Comparison of ENCODE assay signal across 9 cellular contexts in genomic region chr2:134258684-134259408, GRCh38. TPM values are rescaled to one million over a fixed set of nuclear protein-coding genes. Genes with fewer than 3 reads are reported as not detected.
DNase-seq lines count a peak whose midpoint lies in the region; ATAC-seq, FAIRE-seq and TF ChIP-seq lines count a peak whose summit lies in the region.
"Had no signal": no experiment of that assay in that cellular context is flagged by ENCODE, and none has a peak within 500 bp of the region (broad histone marks: within the 10 kb centered on the region; RNA-seq: fewer than 3 reads in every experiment).

No MANE protein-coding gene starts in this region.

- peaks cover 7% of the 10 kb centered on the region for H3K36me3 ChIP-seq in OCI-LY3 (replicated peaks; ENCODE audit: low read depth, low read length)

- FAIRE-seq in HTR-8/SVneo (lab: Jason Lieb, UNC), result no peak

- no peak overlapping the region for H3K4me2 ChIP-seq in OCI-LY3 (ENCODE audit: low read length)

- TF ChIP-seq CTCF in OCI-LY3 (IDR thresholded peaks at IDR 0.05; ENCODE audit: low read depth, low read length), result 0 out of 2 replicates have a peak, but pooled peaks have one; percentile 4
- no peak for TF ChIP-seq CTCF in progenitor cell of endocrine pancreas (IDR thresholded peaks at IDR 0.05; ENCODE audit: unreplicated experiment)

- no peak overlapping the region for H2AFZ ChIP-seq in OCI-LY3 (ENCODE audit: low read depth, low read length)

- H3K27ac Mint-ChIP-seq in progenitor cell of endocrine pancreas, result no peak overlapping the region

- H3K9ac ChIP-seq in OCI-LY3 (ENCODE audit: low read length), result no peak overlapping the region

- no peaks in the 10 kb centered on the region for H3K79me2 ChIP-seq in OCI-LY3 (ENCODE audit: low read length)

- peaks cover 37% of the 10 kb centered on the region for H3K4me1 ChIP-seq in OCI-LY3 (ENCODE audit: low read length)

- peaks cover 5% of the 10 kb centered on the region for H3K36me3 Mint-ChIP-seq in progenitor cell of endocrine pancreas (ENCODE audit: insufficient read depth)

- H3K9me3 ChIP-seq in OCI-LY3 (ENCODE audit: insufficient read depth, low read length), result no peaks in the 10 kb centered on the region

- peaks cover 23% of the 10 kb centered on the region for H3K27me3 ChIP-seq in OCI-LY3 (ENCODE audit: low read depth, low read length)

- no peak overlapping the region for H3K27ac ChIP-seq in OCI-LY3 (ENCODE audit: low read length)
- H3K27ac ChIP-seq: HL-60 had no signal

- no peak overlapping the region for H3K4me3 Mint-ChIP-seq in progenitor cell of endocrine pancreas (ENCODE audit: low read depth)

- H3K4me3 ChIP-seq in OCI-LY3 (ENCODE audit: low read length), result no peak overlapping the region

- peak; percentile 37 for ATAC-seq in GM21367 (IDR thresholded peaks at IDR 0.05; ENCODE audit: unreplicated experiment)
- no peak for ATAC-seq in HG03045 (IDR thresholded peaks at IDR 0.05; ENCODE audit: unreplicated experiment)

- peak; percentile 75 for DNase-seq in central memory CD4-positive, alpha-beta T cell
- DNase-seq in stimulated activated CD8-positive, alpha-beta memory T cell treated with anti-CD3 and anti-CD28 coated beads, Interleukin-15, amount 100 ng/mL, for 4 hours (ENCODE audit: low read depth in 2 of 2), result peak; percentile 16 to 36
- DNase-seq in HTR-8/SVneo (ENCODE audit: insufficient read length, low spot score) (no peak), progenitor cell of endocrine pancreas (ENCODE audit: low spot score, unreplicated experiment) (no peak), dedifferentiated amniotic fluid mesenchymal stem cell (ENCODE audit: extremely low spot score) (no peak)

- no peaks in the 10 kb centered on the region for H3K27me3 Mint-ChIP-seq in progenitor cell of endocrine pancreas

- H4K20me1 ChIP-seq in OCI-LY3 (ENCODE audit: insufficient read depth, low read length), result peaks cover 43% of the 10 kb centered on the region

- peaks cover 1% of the 10 kb centered on the region for H3K4me1 Mint-ChIP-seq in progenitor cell of endocrine pancreas (ENCODE audit: low read depth)

- H3K9me3 Mint-ChIP-seq in progenitor cell of endocrine pancreas (ENCODE audit: low read depth), result no peaks in the 10 kb centered on the region

RNA-seq across cellular contexts. Expression of gene MGAT5, which starts 5.0 kb away (rescaled TPM):
- 106 and 110 TPM in 2 replicates for total RNA-seq in progenitor cell of endocrine pancreas

Comparison
In these comparisons a context has a peak if more than half of its experiments do, and no peak if none do; other contexts are left out.
1. DNase-seq: peak in central memory CD4-positive, alpha-beta T cell (single experiment) and stimulated activated CD8-positive, alpha-beta memory T cell treated with anti-CD3 and anti-CD28 coated beads, Interleukin-15, amount 100 ng/mL, for 4 hours (2 of 2); none in HTR-8/SVneo (single experiment), progenitor cell of endocrine pancreas (single experiment) and dedifferentiated amniotic fluid mesenchymal stem cell (single experiment).